In the genomic region with DNA sequence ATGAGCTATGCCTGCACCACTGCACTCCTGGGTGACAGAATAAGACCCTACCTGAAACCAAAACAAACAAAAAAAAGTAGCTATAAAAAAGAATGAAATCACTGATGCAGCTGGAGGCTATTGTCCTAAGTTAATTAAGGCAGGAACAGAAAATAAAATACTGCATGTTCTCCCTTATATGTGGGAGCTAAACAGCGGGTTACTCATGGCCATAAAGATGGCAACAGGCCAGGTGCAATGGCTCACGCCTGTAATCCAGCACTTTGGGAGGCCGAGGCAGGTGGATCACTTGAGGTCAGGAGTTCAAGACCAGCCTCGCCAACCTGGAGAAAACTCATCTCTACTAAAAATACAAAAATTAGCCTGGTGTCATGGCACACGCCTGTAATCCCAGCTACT, we compare ENCODE assay signal across 22 cellular contexts.
DNase-seq lines count a peak whose midpoint lies in the region; ATAC-seq and TF ChIP-seq lines count a peak whose summit lies in the region.
"Had no signal": no experiment of that assay in that cellular context is flagged by ENCODE, and none has a peak within 500 bp of the region (broad histone marks: within the 10 kb centered on the region; RNA-seq: fewer than 3 reads in every experiment).

No MANE protein-coding gene starts in this region.

- ATAC-seq in GM18873 (IDR thresholded peaks at IDR 0.05; ENCODE audit: low FRiP score, unreplicated experiment) (no peak), GM18858 (IDR thresholded peaks at IDR 0.05; ENCODE audit: unreplicated experiment) (no peak), GM19324 (IDR thresholded peaks at IDR 0.05; ENCODE audit: low FRiP score, unreplicated experiment) (no peak)
- ATAC-seq: sciatic nerve; stimulated activated naive B cell treated with anti-CD40 and anti-IgM and Interleukin-4, amounts not matched to agents 10 μg/mL and 1 μg/mL and 100 μg/mL, for 72 hours had no signal

- no peak for TF ChIP-seq CTCF in VCaP (conservative IDR thresholded peaks at IDR 0.05)
- TF ChIP-seq CTCF in ascending aorta (IDR thresholded peaks at IDR 0.05) = no peak

- H3K4me1 ChIP-seq in mucosa of rectum (ENCODE audit: control insufficient read depth in 2 of 2, insufficient read depth in 2 of 2, low read length in 2 of 2) (peaks cover 9 to 31% of the 10 kb centered on the region in 2 donors), ascending aorta (no peaks in the 10 kb centered on the region)
- H3K4me1 ChIP-seq: left ventricle myocardium inferior, SJSA1 had no signal

- DNase-seq in DMS153 (lab: John Stamatoyannopoulos, UW) = peak; percentile 92
- DNase-seq in NCI-H146 (lab: John Stamatoyannopoulos, UW) = peak; percentile 77
- no peak for DNase-seq in ascending aorta (ENCODE audit: low spot score in 2 of 2)
- DNase-seq: activated CD4-positive, alpha-beta memory T cell treated with anti-CD3 and anti-CD28 coated beads for 36 hours; activated naive CD4-positive, alpha-beta T cell; activated T-cell treated with anti-CD3 and anti-CD28 coated beads, Interleukin-2, amount 50 U/mL, for 1 hour; central memory CD4-positive, alpha-beta T cell; effector memory CD4-positive, alpha-beta T cell; esophagus squamous epithelium; Karpas-422; left ventricle myocardium inferior; NCI-H524 treated with DMSO at 0.1 percent for 48 hours; stimulated activated naive B cell treated with anti-CD40 and anti-IgM and Interleukin-4, amounts not matched to agents 10 μg/mL and 1 μg/mL and 100 μg/mL, for 72 hours; T-helper 2 cell; trophoblast cell had no signal

- H3K36me3 ChIP-seq in mucosa of rectum (ENCODE audit: control insufficient read depth in 2 of 2, insufficient read depth in 2 of 2, low read length in 2 of 2) = no peaks in the 10 kb centered on the region
- no peaks in the 10 kb centered on the region for H3K36me3 ChIP-seq in ascending aorta
- H3K36me3 ChIP-seq: esophagus squamous epithelium, SJSA1 had no signal

- no peaks in the 10 kb centered on the region for H3K27me3 ChIP-seq in mucosa of rectum (ENCODE audit: control insufficient read depth in 2 of 2, insufficient read depth in 2 of 2, low read length in 2 of 2)
- no peaks in the 10 kb centered on the region for H3K27me3 ChIP-seq in ascending aorta
- H3K27me3 ChIP-seq: esophagus squamous epithelium, SJSA1 had no signal

- H3K4me3 ChIP-seq in mucosa of rectum (ENCODE audit: low read length in 2 of 2) (peak overlapping the region in 1 of 2 donors; percentile 26), ascending aorta (no peak overlapping the region)
- H3K4me3 ChIP-seq: esophagus squamous epithelium, left ventricle myocardium inferior, SJSA1 had no signal

- H3K27ac ChIP-seq in VCaP (peak overlapping the region; percentile 95), mucosa of rectum (ENCODE audit: low read depth in 2 of 2, low read length in 2 of 2) (peak overlapping the region; percentile 80 to 85), ascending aorta (no peak overlapping the region)
- H3K27ac ChIP-seq: left ventricle myocardium inferior, SJSA1 had no signal

- H3K9ac ChIP-seq in mucosa of rectum (ENCODE audit: low read depth in 1 of 2, low read length in 2 of 2) = peak overlapping the region; percentile 32 to 47

- intact Hi-C loops in ascending aorta (cut with DNase I) = no loop called here

- H3K9me3 ChIP-seq in mucosa of rectum (ENCODE audit: control insufficient read depth in 2 of 2, low read length in 2 of 2) (no peaks in the 10 kb centered on the region), ascending aorta (no peaks in the 10 kb centered on the region)
- H3K9me3 ChIP-seq: esophagus squamous epithelium, SJSA1 had no signal

Comparison
In these comparisons a context has a peak if more than half of its experiments do, and no peak if none do; other contexts are left out.
1. DNase-seq: peak in DMS153 (single experiment) and NCI-H146 (single experiment); none in ascending aorta (0 of 2).
2. H3K27ac ChIP-seq: peak in VCaP (single experiment) and mucosa of rectum (2 of 2); none in ascending aorta (0 of 2).